ENCODE assay signal across 22 cellular contexts in the genomic region with DNA sequence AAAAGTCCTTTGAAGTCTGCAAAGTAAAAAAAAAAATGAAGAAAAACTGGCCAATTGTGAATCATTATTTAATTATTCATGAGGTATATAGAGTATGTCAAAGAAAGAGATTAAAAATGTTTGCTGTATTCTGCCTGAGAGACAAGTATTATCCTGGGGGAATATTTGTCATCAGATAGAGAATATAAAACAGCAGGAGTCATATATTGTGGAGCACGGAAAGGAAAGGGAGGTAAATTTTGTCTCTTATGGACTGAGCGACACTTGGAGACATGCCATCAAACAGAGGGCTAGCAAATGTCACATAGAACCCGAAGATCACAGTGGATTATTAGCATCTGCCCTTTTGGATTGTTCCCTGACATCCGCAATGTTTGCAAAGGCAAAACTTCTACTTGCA.
"Had no signal": no experiment of that assay in that cellular context is flagged by ENCODE, and none has a peak within 500 bp of the region (broad histone marks: within the 10 kb centered on the region; RNA-seq: fewer than 3 reads in every experiment).

No MANE protein-coding gene starts in this region.

- H3K27ac ChIP-seq: ascending aorta, cardiac muscle cell, WERI-Rb-1 had no signal

- H3K4me3 ChIP-seq: ascending aorta, cardiac muscle cell had no signal

- H3K4me1 ChIP-seq: ascending aorta had no signal

- H3K27me3 ChIP-seq: ascending aorta, cardiac muscle cell had no signal

- DNase-seq: activated CD4-positive, alpha-beta memory T cell treated with anti-CD3 and anti-CD28 coated beads, Interleukin-2, amount 10 ng/mL, durations not matched to agents 7 days and 5 days; activated CD4-positive, alpha-beta T cell treated with anti-CD3 and anti-CD28 coated beads for 1 hour; activated CD4-positive, alpha-beta T cell treated with anti-CD3 and anti-CD28 coated beads for 48 hours; activated CD4-positive, CD25-positive, alpha-beta regulatory T cell; activated gamma-delta T cell; activated naive CD4-positive, alpha-beta T cell treated with Interleukin-2 at 50 U/mL for 16 hours; activated naive CD8-positive, alpha-beta T cell treated with anti-CD3 and anti-CD28 coated beads, Interleukin-2, amount 10 ng/mL, durations not matched to agents 7 days and 5 days; activated T-cell treated with anti-CD3 and anti-CD28 coated beads, Interleukin-2, amount 50 U/mL, for 24 hours; amygdala; NCI-H1092 treated with DMSO at 0.1 percent for 48 hours; NCI-H1417; NCI-H187 treated with DMSO at 0.1 percent for 48 hours; NCI-H2081; NCI-H2171 treated with DMSO at 0.1 percent for 48 hours; NCI-H2227 treated with DMSO at 0.1 percent for 48 hours; NCI-H446 treated with DMSO at 0.1 percent for 48 hours; NCI-H524; Right ventricle myocardium superior; T1000; WERI-Rb-1 had no signal

- H3K9me3 ChIP-seq: ascending aorta had no signal

- H3K36me3 ChIP-seq: ascending aorta, cardiac muscle cell, WERI-Rb-1 had no signal
